Comparison of ENCODE assay signal across 25 cellular contexts in genomic region chr2:224103603-224104002, GRCh38.
"Had no signal": no experiment of that assay in that cellular context is flagged by ENCODE, and none has a peak within 500 bp of the region (broad histone marks: within the 10 kb centered on the region; RNA-seq: fewer than 3 reads in every experiment).

No MANE protein-coding gene starts in this region.

- H3K4me3 ChIP-seq: ascending aorta, SK-N-MC had no signal

- H3K27ac ChIP-seq: ascending aorta, SK-N-MC had no signal

- H3K36me3 ChIP-seq: ascending aorta had no signal

- H3K9me3 ChIP-seq: ascending aorta had no signal

- ATAC-seq: activated CD8-positive, alpha-beta memory T cell treated with anti-CD3 and anti-CD28 coated beads, Interleukin-2, amount 10 ng/mL, durations not matched to agents 7 days and 5 days; activated naive CD8-positive, alpha-beta T cell treated with anti-CD3 and anti-CD28 coated beads, Interleukin-2, amount 50 U/mL, for 24 hours; T-cell had no signal

- DNase-seq: activated B cell treated with CpG ODN at 0.5 μM for 24 hours; activated CD4-positive, alpha-beta T cell treated with anti-CD3 and anti-CD28 coated beads for 1 hour; activated CD4-positive, alpha-beta T cell treated with anti-CD3 and anti-CD28 coated beads, Interleukin-2, amount 10 ng/mL, durations not matched to agents 24 days and 14 days; activated CD4-positive, alpha-beta T cell treated with anti-CD3 and anti-CD28 coated beads, Interleukin-2, amount 50 U/mL, for 48 hours; activated CD8-positive, alpha-beta memory T cell treated with anti-CD3 and anti-CD28 coated beads, Interleukin-2, amount 10 ng/mL, durations not matched to agents 7 days and 5 days; activated effector memory CD4-positive, alpha-beta T cell treated with Interleukin-2 at 50 U/mL for 16 hours; activated naive CD4-positive, alpha-beta T cell; activated naive CD8-positive, alpha-beta T cell treated with anti-CD3 and anti-CD28 coated beads, Interleukin-2, amount 50 U/mL, for 24 hours; activated T-cell treated with anti-CD3 and anti-CD28 coated beads, Interleukin-2, amount 50 U/mL, for 24 hours; amniotic stem cell; Kasumi-1; NCI-H1105 treated with DMSO at 0.1 percent for 48 hours; NCI-H1436 treated with DMSO at 0.1 percent for 48 hours; NCI-H187; NCI-H2081; NCI-H446; NCI-H524; SHP77 treated with DMSO at 0.1 percent for 48 hours; T-cell; T-helper 2 cell; T1000 had no signal

- H3K4me1 ChIP-seq: ascending aorta had no signal

- H3K27me3 ChIP-seq: ascending aorta had no signal

- FAIRE-seq: RCC 7860, TTC549 had no signal
